27 cellular contexts compared by ENCODE assay signal in genomic region chr4:107094976-107095375, GRCh38. TPM values are rescaled to one million over a fixed set of nuclear protein-coding genes. Genes with fewer than 3 reads are reported as not detected.
DNase-seq lines count a peak whose midpoint lies in the region; ATAC-seq and TF ChIP-seq lines count a peak whose summit lies in the region.
"Had no signal": no experiment of that assay in that cellular context is flagged by ENCODE, and none has a peak within 500 bp of the region (broad histone marks: within the 10 kb centered on the region; RNA-seq: fewer than 3 reads in every experiment).

No MANE protein-coding gene starts in this region.

- peak; percentile 11 for ATAC-seq in GM21447 (IDR thresholded peaks at IDR 0.05; ENCODE audit: unreplicated experiment)
- ATAC-seq in GM18868 (IDR thresholded peaks at IDR 0.05; ENCODE audit: unreplicated experiment) = no peak
- ATAC-seq in GM18867 (IDR thresholded peaks at IDR 0.05; ENCODE audit: unreplicated experiment) = no peak

- H3K4me1 ChIP-seq in MM.1S (ENCODE audit: low read length) = peaks cover 12% of the 10 kb centered on the region
- H3K4me1 ChIP-seq: BE2C, prostate gland, sigmoid colon had no signal

- peak overlapping the region; percentile 34; the same call in 1 of the 2 replicates for H3K27ac ChIP-seq in MM.1S (ENCODE audit: low read length)
- H3K27ac ChIP-seq: brain microvascular endothelial cell, HL-60, prostate gland, sigmoid colon had no signal

- no peak overlapping the region for H3K4me3 Mint-ChIP-seq in chondrocyte (ENCODE audit: unreplicated experiment)
- H3K4me3 Mint-ChIP-seq in activated T-helper 2 cell treated with anti-CD3 and anti-CD28 coated beads, Interferon-gamma antibody, Interleukin-2, Interleukin-4, amounts not matched to agents 10 μg/mL and 5 μg/mL and 100 μg/mL, durations not matched to agents 14 hours and 24 hours and 36 hours (ENCODE audit: low read depth) = no peak overlapping the region
- H3K4me3 Mint-ChIP-seq: activated CD8-positive, alpha-beta T cell treated with anti-CD3 and anti-CD28 coated beads for 36 hours; activated T-helper 1 cell treated with anti-CD3 and anti-CD28 coated beads, Interleukin-12 subunit alpha, Interleukin-12 subunit beta, Interleukin-2, Interleukin-4 antibody, amounts not matched to agents 30 ng/mL and 10 ng/mL and 1 ng/mL, durations not matched to agents 14 hours and 24 hours and 36 hours; CD8-positive, alpha-beta T cell; naive thymus-derived CD4-positive, alpha-beta T cell; stimulated activated effector memory CD8-positive, alpha-beta T cell treated with anti-CD3 and anti-CD28 coated beads, Interleukin-12 subunit alpha, Interleukin-12 subunit beta, amount 100 ng/mL, for 72 hours; type B pancreatic cell had no signal

- H3F3A ChIP-seq in MM.1S (ENCODE audit: insufficient read depth, low read length) = no peaks in the 10 kb centered on the region

- H2AFZ ChIP-seq in MM.1S (ENCODE audit: low read length) = peak overlapping the region; percentile 56

- no peak overlapping the region for H3K9ac ChIP-seq in MM.1S (ENCODE audit: low read length)

- no peaks in the 10 kb centered on the region for H3K79me2 ChIP-seq in MM.1S (ENCODE audit: low read length)

- no peaks in the 10 kb centered on the region for H4K20me1 ChIP-seq in MM.1S (ENCODE audit: insufficient read depth, low read length)

- H3K4me1 Mint-ChIP-seq in chondrocyte (ENCODE audit: low read depth) = peaks cover 12% of the 10 kb centered on the region
- no peaks in the 10 kb centered on the region for H3K4me1 Mint-ChIP-seq in activated T-helper 2 cell treated with anti-CD3 and anti-CD28 coated beads, Interferon-gamma antibody, Interleukin-2, Interleukin-4, amounts not matched to agents 10 μg/mL and 5 μg/mL and 100 μg/mL, durations not matched to agents 14 hours and 24 hours and 36 hours (ENCODE audit: low read depth)
- H3K4me1 Mint-ChIP-seq: naive thymus-derived CD4-positive, alpha-beta T cell; stimulated activated effector memory CD8-positive, alpha-beta T cell treated with anti-CD3 and anti-CD28 coated beads, Interleukin-12 subunit alpha, Interleukin-12 subunit beta, amount 100 ng/mL, for 72 hours had no signal

- H3K9me2 ChIP-seq in MM.1S (replicated peaks; ENCODE audit: insufficient read depth, low read length) = no peaks in the 10 kb centered on the region

- no peaks in the 10 kb centered on the region for H3K9me3 ChIP-seq in MM.1S (replicated peaks; ENCODE audit: insufficient read depth, low read length)
- H3K9me3 ChIP-seq: BE2C, prostate gland had no signal

- peaks cover 18% of the 10 kb centered on the region for H3K9me3 Mint-ChIP-seq in chondrocyte (ENCODE audit: low read depth)
- no peaks in the 10 kb centered on the region for H3K9me3 Mint-ChIP-seq in activated T-helper 2 cell treated with anti-CD3 and anti-CD28 coated beads, Interferon-gamma antibody, Interleukin-2, Interleukin-4, amounts not matched to agents 10 μg/mL and 5 μg/mL and 100 μg/mL, durations not matched to agents 14 hours and 24 hours and 36 hours
- H3K9me3 Mint-ChIP-seq: activated CD8-positive, alpha-beta T cell treated with anti-CD3 and anti-CD28 coated beads for 36 hours; activated T-helper 1 cell treated with anti-CD3 and anti-CD28 coated beads, Interleukin-12 subunit alpha, Interleukin-12 subunit beta, Interleukin-2, Interleukin-4 antibody, amounts not matched to agents 30 ng/mL and 10 ng/mL and 1 ng/mL, durations not matched to agents 14 hours and 24 hours and 36 hours; CD8-positive, alpha-beta T cell had no signal

- H3K4me2 ChIP-seq in MM.1S (ENCODE audit: low read depth, low read length) = peak overlapping the region; percentile 45; the same call in 1 of the 2 replicates

- no peaks in the 10 kb centered on the region for H3K27me3 ChIP-seq in MM.1S (replicated peaks; ENCODE audit: insufficient read depth, low read length)
- H3K27me3 ChIP-seq: BE2C, brain microvascular endothelial cell, sigmoid colon had no signal

- H3K4me3 ChIP-seq in MM.1S (ENCODE audit: low read length) = no peak overlapping the region
- H3K4me3 ChIP-seq: prostate gland, sigmoid colon had no signal

- H3K27me3 Mint-ChIP-seq in chondrocyte (ENCODE audit: low read depth) = no peaks in the 10 kb centered on the region
- H3K27me3 Mint-ChIP-seq in activated T-helper 2 cell treated with anti-CD3 and anti-CD28 coated beads, Interferon-gamma antibody, Interleukin-2, Interleukin-4, amounts not matched to agents 10 μg/mL and 5 μg/mL and 100 μg/mL, durations not matched to agents 14 hours and 24 hours and 36 hours (ENCODE audit: low read depth) = no peaks in the 10 kb centered on the region
- H3K27me3 Mint-ChIP-seq: activated CD8-positive, alpha-beta T cell treated with anti-CD3 and anti-CD28 coated beads for 36 hours had no signal

- no peak for DNase-seq in MM.1S
- peak; percentile 41 for DNase-seq in chondrocyte (ENCODE audit: low spot score)
- DNase-seq in myocyte (ENCODE audit: low read depth) = peak; percentile 12
- no peak for DNase-seq in T1000 (lab: John Stamatoyannopoulos, UW)
- no peak for DNase-seq in activated T-helper 2 cell treated with anti-CD3 and anti-CD28 coated beads, Interferon-gamma antibody, Interleukin-2, Interleukin-4, amounts not matched to agents 10 μg/mL and 5 μg/mL and 100 μg/mL, durations not matched to agents 14 hours and 24 hours and 36 hours (ENCODE audit: low spot score)
- DNase-seq: activated CD4-positive, alpha-beta T cell treated with anti-CD3 and anti-CD28 coated beads for 1 hour; activated CD8-positive, alpha-beta memory T cell treated with anti-CD3 and anti-CD28 coated beads, Interleukin-2, amount 50 U/mL, for 48 hours; activated CD8-positive, alpha-beta T cell treated with anti-CD3 and anti-CD28 coated beads for 36 hours; activated naive CD4-positive, alpha-beta T cell treated with anti-CD3 and anti-CD28 coated beads, Interleukin-2, amount 50 U/mL, for 16 hours; amygdala; BE2C; KG1; midbrain; naive thymus-derived CD4-positive, alpha-beta T cell; NCI-H1694 treated with DMSO at 0.1 percent for 48 hours; sigmoid colon; substantia nigra had no signal

- H3K27ac Mint-ChIP-seq in chondrocyte (ENCODE audit: unreplicated experiment) = no peak overlapping the region
- H3K27ac Mint-ChIP-seq in activated T-helper 2 cell treated with anti-CD3 and anti-CD28 coated beads, Interferon-gamma antibody, Interleukin-2, Interleukin-4, amounts not matched to agents 10 μg/mL and 5 μg/mL and 100 μg/mL, durations not matched to agents 14 hours and 24 hours and 36 hours = no peak overlapping the region
- H3K27ac Mint-ChIP-seq: activated CD8-positive, alpha-beta T cell treated with anti-CD3 and anti-CD28 coated beads for 36 hours; activated T-helper 1 cell treated with anti-CD3 and anti-CD28 coated beads, Interleukin-12 subunit alpha, Interleukin-12 subunit beta, Interleukin-2, Interleukin-4 antibody, amounts not matched to agents 30 ng/mL and 10 ng/mL and 1 ng/mL, durations not matched to agents 14 hours and 24 hours and 36 hours; CD8-positive, alpha-beta T cell; naive thymus-derived CD4-positive, alpha-beta T cell; stimulated activated effector memory CD8-positive, alpha-beta T cell treated with anti-CD3 and anti-CD28 coated beads, Interleukin-12 subunit alpha, Interleukin-12 subunit beta, amount 100 ng/mL, for 72 hours; type B pancreatic cell had no signal

- TF ChIP-seq CTCF in MM.1S (IDR thresholded peaks at IDR 0.05; ENCODE audit: low read length) = no peak
- no peak for TF ChIP-seq CTCF in chondrocyte (IDR thresholded peaks at IDR 0.05)

- peaks cover 8% of the 10 kb centered on the region for H3K36me3 Mint-ChIP-seq in chondrocyte (ENCODE audit: low read depth)
- no peaks in the 10 kb centered on the region for H3K36me3 Mint-ChIP-seq in activated T-helper 2 cell treated with anti-CD3 and anti-CD28 coated beads, Interferon-gamma antibody, Interleukin-2, Interleukin-4, amounts not matched to agents 10 μg/mL and 5 μg/mL and 100 μg/mL, durations not matched to agents 14 hours and 24 hours and 36 hours (ENCODE audit: low read depth)
- H3K36me3 Mint-ChIP-seq: CD8-positive, alpha-beta T cell; stimulated activated effector memory CD8-positive, alpha-beta T cell treated with anti-CD3 and anti-CD28 coated beads, Interleukin-12 subunit alpha, Interleukin-12 subunit beta, amount 100 ng/mL, for 72 hours; type B pancreatic cell had no signal

- intact Hi-C loops in activated T-helper 2 cell treated with anti-CD3 and anti-CD28 coated beads, Interferon-gamma antibody, Interleukin-2, Interleukin-4, amounts not matched to agents 10 μg/mL and 5 μg/mL and 100 μg/mL, durations not matched to agents 14 hours and 24 hours and 36 hours (cut with micrococcal nuclease) = no loop called here

- H3K36me3 ChIP-seq in MM.1S (replicated peaks; ENCODE audit: insufficient read depth, low read length) = no peaks in the 10 kb centered on the region
- H3K36me3 ChIP-seq: BE2C, brain microvascular endothelial cell, prostate gland, sigmoid colon had no signal

RNA-seq across cellular contexts. Expression of gene DKK2, which starts 58.9 kb away (rescaled TPM):
- total RNA-seq in chondrocyte (107 to 259 TPM (median 109 TPM) in 3 replicates), myocyte (0.11 and 0.21 TPM in 2 replicates)
- 17.7 TPM for polyA plus RNA-seq in myocyte (2012)
- not detected in 2 replicates for total RNA-seq in activated T-helper 2 cell treated with anti-CD3 and anti-CD28 coated beads, Interferon-gamma antibody, Interleukin-2, Interleukin-4, amounts not matched to agents 10 μg/mL and 5 μg/mL and 100 μg/mL, durations not matched to agents 14 hours and 24 hours and 36 hours
- total RNA-seq: activated CD8-positive, alpha-beta T cell treated with anti-CD3 and anti-CD28 coated beads for 36 hours; activated T-helper 1 cell treated with anti-CD3 and anti-CD28 coated beads, Interleukin-12 subunit alpha, Interleukin-12 subunit beta, Interleukin-2, Interleukin-4 antibody, amounts not matched to agents 30 ng/mL and 10 ng/mL and 1 ng/mL, durations not matched to agents 14 hours and 24 hours and 36 hours; CD8-positive, alpha-beta T cell; naive thymus-derived CD4-positive, alpha-beta T cell had no signal
- polyA plus RNA-seq: naive thymus-derived CD4-positive, alpha-beta T cell had no signal

Comparison
In these comparisons a context has a peak if more than half of its experiments do, and no peak if none do; other contexts are left out.
1. DNase-seq: peak in chondrocyte (single experiment) and myocyte (single experiment); none in MM.1S (single experiment), T1000 (single experiment) and activated T-helper 2 cell treated with anti-CD3 and anti-CD28 coated beads, Interferon-gamma antibody, Interleukin-2, Interleukin-4, amounts not matched to agents 10 μg/mL and 5 μg/mL and 100 μg/mL, durations not matched to agents 14 hours and 24 hours and 36 hours (single experiment).
2. RNA of gene DKK2, which starts 58.9 kb away (total RNA-seq): 107 to 259 TPM in chondrocyte; 0.11 to 0.21 TPM in myocyte and not detected in activated T-helper 2 cell treated with anti-CD3 and anti-CD28 coated beads, Interferon-gamma antibody, Interleukin-2, Interleukin-4, amounts not matched to agents 10 μg/mL and 5 μg/mL and 100 μg/mL, durations not matched to agents 14 hours and 24 hours and 36 hours; every median in the first group is over 10 times any median in the second.